18 cellular contexts compared by ENCODE assay signal in genomic region chr11:116114198-116114651, GRCh38.
"Had no signal": no experiment of that assay in that cellular context is flagged by ENCODE, and none has a peak within 500 bp of the region (broad histone marks: within the 10 kb centered on the region; RNA-seq: fewer than 3 reads in every experiment).

No MANE protein-coding gene starts in this region.

- H3K4me3 Mint-ChIP-seq: activated B cell treated with CpG ODN at 0.5 μM for 24 hours; activated CD8-positive, alpha-beta T cell treated with anti-CD3 and anti-CD28 coated beads for 36 hours; activated naive CD8-positive, alpha-beta T cell treated with anti-CD3 and anti-CD28 coated beads for 36 hours; activated T-cell treated with anti-CD3 and anti-CD28 coated beads, Interleukin-2, amount 50 U/mL, for 72 hours; naive thymus-derived CD4-positive, alpha-beta T cell had no signal

- H3K4me1 ChIP-seq: foreskin keratinocyte, prostate gland, right lobe of liver, SJSA1, stomach, thyroid gland had no signal

- H3K27me3 Mint-ChIP-seq: activated B cell treated with CpG ODN at 0.5 μM for 24 hours; activated CD8-positive, alpha-beta T cell treated with anti-CD3 and anti-CD28 coated beads for 36 hours; activated naive CD8-positive, alpha-beta T cell treated with anti-CD3 and anti-CD28 coated beads for 36 hours had no signal

- DNase-seq: activated B cell treated with CpG ODN at 0.5 μM for 24 hours; activated CD4-positive, alpha-beta T cell treated with anti-CD3 and anti-CD28 coated beads for 48 hours; activated CD8-positive, alpha-beta T cell treated with anti-CD3 and anti-CD28 coated beads for 36 hours; activated gamma-delta T cell; activated naive CD8-positive, alpha-beta T cell treated with anti-CD3 and anti-CD28 coated beads for 36 hours; activated T-cell treated with anti-CD3 and anti-CD28 coated beads, Interleukin-2, amount 50 U/mL, for 72 hours; aorta; effector CD4-positive, alpha-beta T cell; foreskin keratinocyte; heart right ventricle; naive thymus-derived CD4-positive, alpha-beta T cell; occipital lobe; right lobe of liver; stomach; SW 1271; thyroid gland had no signal

- H3K27me3 ChIP-seq: foreskin keratinocyte, right lobe of liver, SJSA1, thyroid gland had no signal

- H3K4me3 ChIP-seq: heart right ventricle, prostate gland, right lobe of liver, SJSA1, stomach, thyroid gland had no signal

- H3K4me1 Mint-ChIP-seq: activated B cell treated with CpG ODN at 0.5 μM for 24 hours; activated naive CD8-positive, alpha-beta T cell treated with anti-CD3 and anti-CD28 coated beads for 36 hours; naive thymus-derived CD4-positive, alpha-beta T cell had no signal

- H3K9me3 ChIP-seq: prostate gland, right lobe of liver, SJSA1, thyroid gland had no signal

- H3K36me3 ChIP-seq: heart right ventricle, prostate gland, right lobe of liver, SJSA1, stomach, thyroid gland had no signal

- H3K27ac ChIP-seq: foreskin keratinocyte, heart right ventricle, prostate gland, right lobe of liver, SJSA1, stomach, thyroid gland had no signal

- H3K36me3 Mint-ChIP-seq: activated naive CD8-positive, alpha-beta T cell treated with anti-CD3 and anti-CD28 coated beads for 36 hours had no signal

- H3K27ac Mint-ChIP-seq: activated B cell treated with CpG ODN at 0.5 μM for 24 hours; activated CD8-positive, alpha-beta T cell treated with anti-CD3 and anti-CD28 coated beads for 36 hours; activated naive CD8-positive, alpha-beta T cell treated with anti-CD3 and anti-CD28 coated beads for 36 hours; activated T-cell treated with anti-CD3 and anti-CD28 coated beads, Interleukin-2, amount 50 U/mL, for 72 hours had no signal

- H3K9me3 Mint-ChIP-seq: activated CD8-positive, alpha-beta T cell treated with anti-CD3 and anti-CD28 coated beads for 36 hours; activated naive CD8-positive, alpha-beta T cell treated with anti-CD3 and anti-CD28 coated beads for 36 hours had no signal
